Comparison of ENCODE assay signal across 1 cellular context in genomic region chr6:131510094-131510493, GRCh38.
TF ChIP-seq lines count a peak whose summit lies in the region.

No MANE protein-coding gene starts in this region.

TF ChIP-seq in WTC11, 78 proteins besides CTCF, POLR2A, EP300 and RAD21 (continued from another document):
- TF ChIP-seq PRDM15 (CRISPR knock-in tag; IDR thresholded peaks at IDR 0.05): no peak
- peak; percentile 94 for TF ChIP-seq TEAD1 (CRISPR knock-in tag; IDR thresholded peaks at IDR 0.05)
- no peak for TF ChIP-seq ELF4 (CRISPR knock-in tag; IDR thresholded peaks at IDR 0.05; ENCODE audit: low read depth)
- no peak for TF ChIP-seq TP53 (CRISPR knock-in tag; IDR thresholded peaks at IDR 0.05)
- 0 out of 2 replicates have a peak, but pooled peaks have one; percentile 60 for TF ChIP-seq CBFB (CRISPR knock-in tag; IDR thresholded peaks at IDR 0.05; ENCODE audit: low read depth)
- TF ChIP-seq ZBTB21 (CRISPR knock-in tag; IDR thresholded peaks at IDR 0.05; ENCODE audit: borderline replicate concordance): peak; percentile 91
